ENCODE assay signal across 15 cellular contexts in genomic region chr6:151514000-151514730, GRCh38. TPM values are rescaled to one million over a fixed set of nuclear protein-coding genes. Genes with fewer than 3 reads are reported as not detected.
DNase-seq lines count a peak whose midpoint lies in the region; ATAC-seq, FAIRE-seq and TF ChIP-seq lines count a peak whose summit lies in the region.
"Had no signal": no experiment of that assay in that cellular context is flagged by ENCODE, and none has a peak within 500 bp of the region (broad histone marks: within the 10 kb centered on the region; RNA-seq: fewer than 3 reads in every experiment).

No MANE protein-coding gene starts in this region.

- CTCF ChIA-PET in PC-9 (lab: Charles Lee), result interaction anchor here (0.7 kb wide), 1 partner anchor 134 kb away, joined by 6 read pairs; no protein-coding TSS in a partner anchor
- CTCF ChIA-PET in K562 (lab: Yijun Ruan, JAX; ENCODE audit: low intra/inter-chr PET ratio), result no interaction called here

- H3K27me3 ChIP-seq in PC-9 (ENCODE audit: insufficient read depth, low read depth) (no peaks in the 10 kb centered on the region), K562 (ENCODE audit: control insufficient read depth in 2 of 2, insufficient read depth in 2 of 2, low read length in 2 of 2) (peaks cover 0 to 5% of the 10 kb centered on the region in 2 experiments; a peak in 2 of 5 replicates), pancreas (no peaks in the 10 kb centered on the region)
- H3K27me3 ChIP-seq: SJSA1 had no signal

- H2AFZ ChIP-seq in PC-9 (peak overlapping the region; percentile 60), K562 (ENCODE audit: low read depth, low read length) (no peak overlapping the region)

- ATAC-seq in K562, result peak; percentile 58
- ATAC-seq in pancreas, result no peak
- no peak for ATAC-seq in GM19023 (IDR thresholded peaks at IDR 0.05; ENCODE audit: unreplicated experiment)
- ATAC-seq in HG03108 (IDR thresholded peaks at IDR 0.05; ENCODE audit: unreplicated experiment), result no peak
- ATAC-seq: T-cell had no signal

- FAIRE-seq in K562 (lab: Jason Lieb, UNC) (peak; percentile 15), pancreas (lab: Jason Lieb, UNC) (no peak)

- no peak overlapping the region for H3K9ac ChIP-seq in K562 (ENCODE audit: insufficient read depth in 1 of 2, low read depth in 2 of 2, low read length in 2 of 2)

- H4K20me1 ChIP-seq in PC-9 (ENCODE audit: insufficient read depth) (no peaks in the 10 kb centered on the region), K562 (replicated peaks; ENCODE audit: control insufficient read depth, insufficient read depth, low read length) (no peaks in the 10 kb centered on the region)

- no peaks in the 10 kb centered on the region for H3K79me2 ChIP-seq in PC-9 (ENCODE audit: low read depth)
- no peaks in the 10 kb centered on the region for H3K79me2 ChIP-seq in K562 (ENCODE audit: control insufficient read depth, insufficient read depth, low read length)

- no peak for TF ChIP-seq EP300 in K562 (IDR thresholded peaks at IDR 0.05; ENCODE audit: low read length)

- TF ChIP-seq POLR2A in K562 (conservative IDR thresholded peaks at IDR 0.05), result no peak

- in situ Hi-C loops in K562 (cut with MboI), result no loop called here

- 6% methylated on average over 9 of the region's 9 CpGs for WGBS in K562 (ENCODE audit: insufficient coverage, low coverage, missing lambda C conversion rate)
- 70 to 81% methylated on average over 9 of the region's 9 CpGs for WGBS in pancreas, 2 donors

- H3K36me3 ChIP-seq in PC-9 (ENCODE audit: low read depth), result no peaks in the 10 kb centered on the region
- H3K36me3 ChIP-seq in K562 (ENCODE audit: control insufficient read depth, insufficient read depth, low read length), result no peaks in the 10 kb centered on the region
- H3K36me3 ChIP-seq in pancreas, result no peaks in the 10 kb centered on the region
- H3K36me3 ChIP-seq: HAP-1, SJSA1 had no signal

- DNase-seq in CD1c-positive myeloid dendritic cell (ENCODE audit: extremely low spot score) (peak; percentile 37), Kasumi-1 (lab: John Stamatoyannopoulos, UW) (peak; percentile 19 to 20), PC-9 (no peak), K562 (ENCODE audit: extremely low read depth in 1 of 4, low spot score in 3 of 4) (peak in 1 of 4 experiments; percentile 15), pancreas (no peak), medulla oblongata (ENCODE audit: extremely low spot score) (no peak)
- DNase-seq: CD4-positive, alpha-beta memory T cell; NCI-H1092 treated with DMSO at 0.1 percent for 48 hours; NCI-H187 treated with DMSO at 0.1 percent for 48 hours; NCI-H510A treated with DMSO at 0.1 percent for 48 hours; T-cell had no signal

- BruUV-seq in PC-9 (replicated peaks; lab: Mats Ljungman, UMichigan), result no TSS peak
- BruUV-seq in K562 (replicated peaks; lab: Mats Ljungman, UMichigan), result no TSS peak

- no peak overlapping the region for H3K4me3 ChIP-seq in PC-9
- H3K4me3 ChIP-seq in K562, result no peak overlapping the region
- no peak overlapping the region for H3K4me3 ChIP-seq in pancreas
- H3K4me3 ChIP-seq: HAP-1, SJSA1 had no signal

- H3K9me1 ChIP-seq in K562 (ENCODE audit: control insufficient read depth, insufficient read depth, low read length), result no peaks in the 10 kb centered on the region

- TF ChIP-seq RAD21 in K562 (CRISPR knock-in tag; conservative IDR thresholded peaks at IDR 0.05 in 1 of 2, IDR thresholded peaks at IDR 0.05 in 1 of 2), result no peak

- POLR2A ChIA-PET in PC-9 (lab: Charles Lee; ENCODE audit: unreplicated experiment), result no interaction called here
- POLR2A ChIA-PET in K562 (lab: Yijun Ruan, JAX), result no interaction called here

- H3K9me3 ChIP-seq in PC-9 (ENCODE audit: insufficient read depth, low read depth) (no peaks in the 10 kb centered on the region; the same call in 1 of the 2 replicates), K562 (replicated peaks; ENCODE audit: control insufficient read depth, insufficient read depth, low read depth, low read length) (no peaks in the 10 kb centered on the region), pancreas (no peaks in the 10 kb centered on the region)

- H3K4me2 ChIP-seq in PC-9 (no peak overlapping the region), K562 (ENCODE audit: insufficient read depth, low read length) (no peak overlapping the region)

- intact Hi-C loops in PC-9 (cut with micrococcal nuclease; ENCODE audit: unreplicated experiment) (no loop called here), K562 (cut with micrococcal nuclease) (no loop called here), pancreas (cut with DNase I) (no loop called here)

- TF ChIP-seq CTCF in PC-9 (conservative IDR thresholded peaks at IDR 0.05) (no peak), K562 (IDR thresholded peaks at IDR 0.05 in 2 of 3, conservative IDR thresholded peaks at IDR 0.05 in 1 of 3; ENCODE audit: insufficient read depth in 2 of 3, low read depth in 1 of 3, low read length in 3 of 3) (no peak), pancreas (IDR thresholded peaks at IDR 0.05) (no peak)

- H3F3A ChIP-seq in PC-9 (ENCODE audit: insufficient read depth, low read depth), result no peaks in the 10 kb centered on the region

- H3K9me2 ChIP-seq in PC-9 (ENCODE audit: insufficient read depth), result no peaks in the 10 kb centered on the region; the same call in 1 of the 2 replicates

- no peaks in the 10 kb centered on the region for H3K4me1 ChIP-seq in PC-9 (replicated peaks; ENCODE audit: insufficient read depth)
- H3K4me1 ChIP-seq in K562 (replicated peaks in 1 of 2; ENCODE audit: control insufficient read depth in 2 of 2, insufficient read depth in 2 of 2, low read length in 2 of 2), result no peaks in the 10 kb centered on the region
- no peaks in the 10 kb centered on the region for H3K4me1 ChIP-seq in pancreas
- H3K4me1 ChIP-seq: HAP-1, SJSA1 had no signal

- H3K27ac ChIP-seq in PC-9, result no peak overlapping the region
- H3K27ac ChIP-seq in K562 (ENCODE audit: extremely low read depth, low read depth, low read length), result no peak overlapping the region
- H3K27ac ChIP-seq in pancreas, result no peak overlapping the region
- H3K27ac ChIP-seq: SJSA1 had no signal

TF ChIP-seq in K562, 482 proteins besides CTCF, POLR2A, EP300 and RAD21 (continues in another document):
- TF ChIP-seq, protein P1, sequence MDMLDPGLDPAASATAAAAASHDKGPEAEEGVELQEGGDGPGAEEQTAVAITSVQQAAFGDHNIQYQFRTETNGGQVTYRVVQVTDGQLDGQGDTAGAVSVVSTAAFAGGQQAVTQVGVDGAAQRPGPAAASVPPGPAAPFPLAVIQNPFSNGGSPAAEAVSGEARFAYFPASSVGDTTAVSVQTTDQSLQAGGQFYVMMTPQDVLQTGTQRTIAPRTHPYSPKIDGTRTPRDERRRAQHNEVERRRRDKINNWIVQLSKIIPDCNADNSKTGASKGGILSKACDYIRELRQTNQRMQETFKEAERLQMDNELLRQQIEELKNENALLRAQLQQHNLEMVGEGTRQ (CRISPR knock-in tag; IDR thresholded peaks at IDR 0.05), result no peak
- TF ChIP-seq BHLHE40 (IDR thresholded peaks at IDR 0.05; ENCODE audit: low read length), result peak; percentile 60
- no peak for TF ChIP-seq ZNF133 (CRISPR knock-in tag; IDR thresholded peaks at IDR 0.05)
- TF ChIP-seq, protein P2, sequence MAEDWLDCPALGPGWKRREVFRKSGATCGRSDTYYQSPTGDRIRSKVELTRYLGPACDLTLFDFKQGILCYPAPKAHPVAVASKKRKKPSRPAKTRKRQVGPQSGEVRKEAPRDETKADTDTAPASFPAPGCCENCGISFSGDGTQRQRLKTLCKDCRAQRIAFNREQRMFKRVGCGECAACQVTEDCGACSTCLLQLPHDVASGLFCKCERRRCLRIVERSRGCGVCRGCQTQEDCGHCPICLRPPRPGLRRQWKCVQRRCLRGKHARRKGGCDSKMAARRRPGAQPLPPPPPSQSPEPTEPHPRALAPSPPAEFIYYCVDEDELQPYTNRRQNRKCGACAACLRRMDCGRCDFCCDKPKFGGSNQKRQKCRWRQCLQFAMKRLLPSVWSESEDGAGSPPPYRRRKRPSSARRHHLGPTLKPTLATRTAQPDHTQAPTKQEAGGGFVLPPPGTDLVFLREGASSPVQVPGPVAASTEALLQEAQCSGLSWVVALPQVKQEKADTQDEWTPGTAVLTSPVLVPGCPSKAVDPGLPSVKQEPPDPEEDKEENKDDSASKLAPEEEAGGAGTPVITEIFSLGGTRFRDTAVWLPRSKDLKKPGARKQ (CRISPR knock-in tag; IDR thresholded peaks at IDR 0.05), result no peak
- no peak for TF ChIP-seq CHCHD3 (CRISPR knock-in tag; IDR thresholded peaks at IDR 0.05)
- TF ChIP-seq ZNF449 (CRISPR knock-in tag; IDR thresholded peaks at IDR 0.05), result no peak

RNA-seq across cellular contexts. Expression of gene CCDC170, which starts 20.3 kb away (rescaled TPM):
- total RNA-seq in PC-9 (2021) (0.98 and 1.6 TPM in 2 replicates), K562 (2014; rRNA removed) (0.05 TPM in 1 of 2 replicates, not detected in the other), K562 (2014; rRNA removed; fragmentation: Illumina TruSeq; extraction: Trizol) (not detected in 2 replicates), K562 (2015; rRNA removed; fragmentation: Illumina TruSeq; extraction: Trizol) (0.18 TPM in 1 of 2 replicates, not detected in the other), K562 (2021) (not detected in 2 replicates), pancreas (under 1 TPM in 5 of 6 donors, not detected in 1; 0.03 to 0.81 (median 0.40) TPM)
- total RNA-seq in K562 (2011; cell fraction: chromatin; rRNA removed; ENCODE audit: low replicate concordance), result 0.67 TPM in 1 of 2 replicates, not detected in the other
- not detected in 2 replicates for total RNA-seq in K562 (2011; cell fraction: nucleolus; rRNA removed)
- total RNA-seq in K562 (2011; cell fraction: nucleoplasm; rRNA removed), result not detected in 2 replicates
- polyA plus RNA-seq in K562 (2011; rRNA removed) (not detected in 2 replicates), K562 (2014; fragmentation: Illumina TruSeq; extraction: Trizol) (not detected in 2 replicates), K562 (2014; fragmentation: Nextera tagmentation; extraction: Ambion mirVana) (not detected), K562 (2014; rRNA removed) (0.01 TPM in 1 of 2 replicates, not detected in the other), pancreas (under 1 TPM; 0.08 to 0.56 TPM)
- polyA plus RNA-seq in K562 (2011; cell fraction: cytosol; rRNA removed), result not detected in 2 replicates
- not detected in 2 replicates for polyA plus RNA-seq in K562 (2011; cell fraction: nucleus; rRNA removed)
- 0.03 TPM in 1 of 2 replicates, not detected in the other for polyA plus RNA-seq in K562 (2012)
- polyA minus RNA-seq in K562 (2011; rRNA and poly(A)+ RNA removed), result 0.32 TPM in 1 of 2 replicates, not detected in the other
- not detected in 2 replicates for polyA minus RNA-seq in K562 (2011; cell fraction: cytosol; rRNA and poly(A)+ RNA removed)
- not detected in 2 replicates for polyA minus RNA-seq in K562 (2011; cell fraction: nucleus; rRNA and poly(A)+ RNA removed)

Comparison
In these comparisons a context has a peak if more than half of its experiments do, and no peak if none do; other contexts are left out.
1. DNase-seq: peak in CD1c-positive myeloid dendritic cell (single experiment) and Kasumi-1 (2 of 2); none in PC-9 (0 of 2), pancreas (0 of 6) and medulla oblongata (single experiment).